In the genomic region with DNA sequence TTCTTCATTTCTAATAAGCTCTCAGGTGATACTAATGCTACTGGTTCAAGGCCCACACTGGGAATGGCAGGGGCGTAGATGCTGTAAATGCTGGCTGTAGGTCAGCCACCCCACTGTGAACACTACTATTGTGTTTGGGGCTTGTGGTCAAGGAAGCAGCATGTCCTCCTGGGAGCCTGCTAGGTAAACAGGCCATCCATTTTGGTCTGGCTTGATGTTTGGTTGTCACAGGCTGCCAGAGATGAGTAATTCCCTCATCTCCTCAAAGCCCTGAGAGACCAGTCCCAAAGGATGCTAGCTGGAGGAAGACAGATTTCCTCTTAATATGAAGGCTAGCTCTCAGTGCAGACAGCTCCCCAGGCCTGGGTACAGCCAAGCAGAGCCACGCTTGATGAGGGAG, we compare ENCODE assay signal across 1 cellular context.
TF ChIP-seq lines count a peak whose summit lies in the region.

No MANE protein-coding gene starts in this region.

TF ChIP-seq in SK-N-SH, 30 proteins besides CTCF, POLR2A, EP300 and RAD21 (continued from another document):
- TF ChIP-seq, protein P1, sequence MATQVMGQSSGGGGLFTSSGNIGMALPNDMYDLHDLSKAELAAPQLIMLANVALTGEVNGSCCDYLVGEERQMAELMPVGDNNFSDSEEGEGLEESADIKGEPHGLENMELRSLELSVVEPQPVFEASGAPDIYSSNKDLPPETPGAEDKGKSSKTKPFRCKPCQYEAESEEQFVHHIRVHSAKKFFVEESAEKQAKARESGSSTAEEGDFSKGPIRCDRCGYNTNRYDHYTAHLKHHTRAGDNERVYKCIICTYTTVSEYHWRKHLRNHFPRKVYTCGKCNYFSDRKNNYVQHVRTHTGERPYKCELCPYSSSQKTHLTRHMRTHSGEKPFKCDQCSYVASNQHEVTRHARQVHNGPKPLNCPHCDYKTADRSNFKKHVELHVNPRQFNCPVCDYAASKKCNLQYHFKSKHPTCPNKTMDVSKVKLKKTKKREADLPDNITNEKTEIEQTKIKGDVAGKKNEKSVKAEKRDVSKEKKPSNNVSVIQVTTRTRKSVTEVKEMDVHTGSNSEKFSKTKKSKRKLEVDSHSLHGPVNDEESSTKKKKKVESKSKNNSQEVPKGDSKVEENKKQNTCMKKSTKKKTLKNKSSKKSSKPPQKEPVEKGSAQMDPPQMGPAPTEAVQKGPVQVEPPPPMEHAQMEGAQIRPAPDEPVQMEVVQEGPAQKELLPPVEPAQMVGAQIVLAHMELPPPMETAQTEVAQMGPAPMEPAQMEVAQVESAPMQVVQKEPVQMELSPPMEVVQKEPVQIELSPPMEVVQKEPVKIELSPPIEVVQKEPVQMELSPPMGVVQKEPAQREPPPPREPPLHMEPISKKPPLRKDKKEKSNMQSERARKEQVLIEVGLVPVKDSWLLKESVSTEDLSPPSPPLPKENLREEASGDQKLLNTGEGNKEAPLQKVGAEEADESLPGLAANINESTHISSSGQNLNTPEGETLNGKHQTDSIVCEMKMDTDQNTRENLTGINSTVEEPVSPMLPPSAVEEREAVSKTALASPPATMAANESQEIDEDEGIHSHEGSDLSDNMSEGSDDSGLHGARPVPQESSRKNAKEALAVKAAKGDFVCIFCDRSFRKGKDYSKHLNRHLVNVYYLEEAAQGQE (IDR thresholded peaks at IDR 0.05; ENCODE audit: low read depth, low read length) = no peak
- TF ChIP-seq MEF2A (IDR thresholded peaks at IDR 0.05; ENCODE audit: borderline replicate concordance, low read depth) = no peak
TF ChIP-seq in SK-N-SH: peak in this region for 0.
